In the genomic region with DNA sequence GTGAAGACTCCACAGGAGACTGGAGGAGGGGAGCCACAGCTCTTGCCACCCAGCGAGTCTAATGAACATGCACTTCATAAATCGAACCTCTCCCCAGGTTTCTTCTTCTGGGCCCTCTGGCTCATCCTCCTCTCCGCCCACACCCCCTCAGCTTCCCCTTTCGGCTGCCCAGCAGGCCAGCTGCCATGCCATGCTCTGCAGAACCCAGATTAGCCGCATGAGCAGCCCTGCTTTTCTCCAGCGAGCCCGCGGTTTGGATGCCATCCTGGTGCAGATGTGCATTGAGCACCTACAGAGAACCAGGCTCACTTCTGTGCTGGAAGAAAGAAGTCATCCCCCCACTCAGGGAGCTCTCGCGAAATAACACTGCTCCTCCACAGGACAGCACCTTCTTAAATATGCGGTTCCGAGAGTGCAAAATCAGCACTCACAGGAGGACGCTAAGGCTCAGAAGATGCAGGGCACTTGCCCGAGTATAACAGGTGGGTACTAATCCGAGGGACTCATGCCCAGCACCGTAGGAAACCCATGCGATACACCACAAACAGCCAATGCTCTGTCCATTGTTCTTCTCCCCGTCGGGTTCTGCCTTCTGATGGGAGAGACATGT, we compare ENCODE assay signal across 20 cellular contexts.
"Had no signal": no experiment of that assay in that cellular context is flagged by ENCODE, and none has a peak within 500 bp of the region (broad histone marks: within the 10 kb centered on the region; RNA-seq: fewer than 3 reads in every experiment).

No MANE protein-coding gene starts in this region.

- H3K27ac Mint-ChIP-seq: activated naive CD8-positive, alpha-beta T cell treated with anti-CD3 and anti-CD28 coated beads, Interleukin-2, amount 10 ng/mL, durations not matched to agents 7 days and 5 days; activated T-helper 17 cell treated with anti-CD3 and anti-CD28 coated beads, Interleukin-2, amount 50 U/mL, for 72 hours; brain; natural killer cell; stimulated activated effector memory CD8-positive, alpha-beta T cell treated with anti-CD3 and anti-CD28 coated beads, Interleukin-12 subunit alpha, Interleukin-12 subunit beta, amount 100 ng/mL, for 72 hours had no signal

- H3K9me3 Mint-ChIP-seq: activated T-helper 17 cell treated with anti-CD3 and anti-CD28 coated beads, Interleukin-2, amount 50 U/mL, for 72 hours; natural killer cell; stimulated activated effector memory CD8-positive, alpha-beta T cell treated with anti-CD3 and anti-CD28 coated beads, Interleukin-12 subunit alpha, Interleukin-12 subunit beta, amount 100 ng/mL, for 72 hours had no signal

- H3K4me3 Mint-ChIP-seq: activated naive CD8-positive, alpha-beta T cell treated with anti-CD3 and anti-CD28 coated beads, Interleukin-2, amount 10 ng/mL, durations not matched to agents 7 days and 5 days; activated T-helper 17 cell treated with anti-CD3 and anti-CD28 coated beads, Interleukin-2, amount 50 U/mL, for 72 hours; brain; natural killer cell; stimulated activated effector memory CD8-positive, alpha-beta T cell treated with anti-CD3 and anti-CD28 coated beads, Interleukin-12 subunit alpha, Interleukin-12 subunit beta, amount 100 ng/mL, for 72 hours had no signal

- H3K27me3 Mint-ChIP-seq: activated naive CD8-positive, alpha-beta T cell treated with anti-CD3 and anti-CD28 coated beads, Interleukin-2, amount 10 ng/mL, durations not matched to agents 7 days and 5 days; activated T-helper 17 cell treated with anti-CD3 and anti-CD28 coated beads, Interleukin-2, amount 50 U/mL, for 72 hours; brain had no signal

- H3K4me1 Mint-ChIP-seq: activated T-helper 17 cell treated with anti-CD3 and anti-CD28 coated beads, Interleukin-2, amount 50 U/mL, for 72 hours; brain; natural killer cell; stimulated activated effector memory CD8-positive, alpha-beta T cell treated with anti-CD3 and anti-CD28 coated beads, Interleukin-12 subunit alpha, Interleukin-12 subunit beta, amount 100 ng/mL, for 72 hours had no signal

- ATAC-seq: activated T-helper 17 cell treated with anti-CD3 and anti-CD28 coated beads, Interleukin-2, amount 50 U/mL, for 72 hours; left colon; natural killer cell; right lobe of liver; stimulated activated effector memory CD8-positive, alpha-beta T cell treated with anti-CD3 and anti-CD28 coated beads, Interleukin-12 subunit alpha, Interleukin-12 subunit beta, amount 100 ng/mL, for 72 hours had no signal

- DNase-seq: activated CD4-positive, alpha-beta T cell treated with anti-CD3 and anti-CD28 coated beads, Interleukin-2, amount 50 U/mL, for 48 hours; activated naive CD4-positive, alpha-beta T cell; activated naive CD8-positive, alpha-beta T cell treated with anti-CD3 and anti-CD28 coated beads, Interleukin-2, amount 10 ng/mL, durations not matched to agents 7 days and 5 days; activated T-cell treated with anti-CD3 and anti-CD28 coated beads, Interleukin-2, amount 50 U/mL, for 1 hour; caudate nucleus; dorsolateral prefrontal cortex; foreskin fibroblast; glutamatergic neuron; hippocampal formation; left colon; natural killer cell; right lobe of liver; stimulated activated CD4-positive, alpha-beta T cell treated with anti-CD3 and anti-CD28 coated beads, Interleukin-4, amount 100 ng/mL, for 1 hour; T1000; testis; upper lobe of left lung; WERI-Rb-1 had no signal

- H3K36me3 Mint-ChIP-seq: activated naive CD8-positive, alpha-beta T cell treated with anti-CD3 and anti-CD28 coated beads, Interleukin-2, amount 10 ng/mL, durations not matched to agents 7 days and 5 days; brain; natural killer cell; stimulated activated effector memory CD8-positive, alpha-beta T cell treated with anti-CD3 and anti-CD28 coated beads, Interleukin-12 subunit alpha, Interleukin-12 subunit beta, amount 100 ng/mL, for 72 hours had no signal
